8 cellular contexts compared by ENCODE assay signal in the genomic region with DNA sequence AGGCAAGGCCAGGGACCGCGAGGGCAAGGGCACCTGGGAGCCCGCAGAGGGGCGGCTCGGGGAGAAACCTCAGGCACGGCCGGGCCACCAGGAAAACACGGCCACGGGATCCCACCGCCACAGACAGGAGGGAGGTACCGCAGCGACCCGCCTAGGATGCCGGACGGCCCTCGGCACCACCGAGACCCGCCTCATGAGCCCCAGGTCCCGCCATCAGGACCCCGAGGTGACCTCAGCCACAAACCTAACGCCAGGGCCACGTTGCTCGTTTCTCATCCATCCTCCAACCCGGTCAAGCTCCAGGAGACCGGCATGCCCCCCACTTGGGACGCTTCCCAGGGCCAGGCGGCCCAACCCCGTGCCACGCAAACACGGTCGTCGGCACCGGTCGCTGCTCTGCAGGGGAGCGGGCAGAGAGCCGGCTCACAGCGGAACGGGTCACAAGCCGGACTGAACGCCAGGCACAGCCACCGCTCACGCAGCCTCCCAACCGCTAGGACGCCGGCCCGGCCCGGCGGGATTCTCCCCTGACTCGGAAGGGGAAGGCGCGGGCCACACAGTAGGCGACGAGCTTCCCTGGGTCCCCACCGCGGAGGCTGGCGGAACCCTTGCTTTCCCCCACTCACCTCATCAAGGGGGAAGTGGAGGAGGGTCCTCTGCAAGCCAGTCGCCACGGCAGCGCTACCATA.
DNase-seq lines count a peak whose midpoint lies in the region; ATAC-seq and TF ChIP-seq lines count a peak whose summit lies in the region.
"Not testable (repeated sequence)": the region's sequence is repeated elsewhere in the genome, so short reads cannot be mapped to it uniquely, and the experiment has no call there.

No MANE protein-coding gene starts in this region.

- not testable (repeated sequence) for H3K36me3 ChIP-seq in HUES48 (ENCODE audit: control insufficient read depth, insufficient read depth, low read length); heart right ventricle; rectal smooth muscle tissue (ENCODE audit: control insufficient read depth, insufficient read depth, low read length); thoracic aorta

- not testable (repeated sequence) for H3K27me3 ChIP-seq in HUES48 (ENCODE audit: control insufficient read depth, insufficient read depth, low read length); rectal smooth muscle tissue (ENCODE audit: control insufficient read depth, insufficient read depth, low read length); thoracic aorta (replicated peaks; ENCODE audit: insufficient read depth)
- H3K27me3 ChIP-seq in dorsolateral prefrontal cortex (peaks cover 0 to 35% (median 12%) of the 10 kb centered on the region in 45 donors), heart right ventricle (peaks cover 0 to 46% (median 40%) of the 10 kb centered on the region in 7 donors)

- DNase-seq in AG20443 (ENCODE audit: low spot score) (peak; percentile 9), dorsolateral prefrontal cortex (peak in 1 of 10 donors; percentile 8), left kidney (ENCODE audit: low read depth, low spot score) (peak; percentile 61)
- peak; percentile 57 for DNase-seq in activated effector memory CD4-positive, alpha-beta T cell treated with anti-CD3 and anti-CD28 coated beads, Interleukin-2, amount 50 U/mL, for 16 hours
- DNase-seq in heart right ventricle; thoracic aorta (ENCODE audit: low spot score): not testable (repeated sequence)

- H3K27ac ChIP-seq in HUES48 (ENCODE audit: low read depth, low read length); heart right ventricle; rectal smooth muscle tissue (ENCODE audit: low read depth, low read length); thoracic aorta: not testable (repeated sequence)
- H3K27ac ChIP-seq in dorsolateral prefrontal cortex = peak overlapping the region in 10 of 59 donors; percentile 2 to 39 (median 24)

- H3K4me3 ChIP-seq in HUES48 (ENCODE audit: low read depth, low read length) = peak overlapping the region; percentile 51
- peak overlapping the region in 58 of 59 donors; percentile 10 to 70 (median 53) for H3K4me3 ChIP-seq in dorsolateral prefrontal cortex
- peak overlapping the region in 7 of 10 donors; percentile 7 to 31 (median 24) for H3K4me3 ChIP-seq in heart right ventricle
- H3K4me3 ChIP-seq in rectal smooth muscle tissue (ENCODE audit: low read length) = peak overlapping the region; percentile 4
- H3K4me3 ChIP-seq in thoracic aorta = peak overlapping the region; percentile 35

- WGBS in heart right ventricle, 2 donors = 2 to 3% methylated on average over 59 of the region's 59 CpGs

- not testable (repeated sequence) for H3K9ac ChIP-seq in HUES48 (ENCODE audit: low read depth, low read length); rectal smooth muscle tissue (ENCODE audit: low read length)

- not testable (repeated sequence) for H3K4me1 ChIP-seq in HUES48 (ENCODE audit: control insufficient read depth, insufficient read depth, low read length); heart right ventricle; rectal smooth muscle tissue (ENCODE audit: control insufficient read depth, insufficient read depth, low read length); thoracic aorta (ENCODE audit: control insufficient read depth in 1 of 2, low read depth in 2 of 2)

- ATAC-seq in heart right ventricle; thoracic aorta (ENCODE audit: insufficient number of reproducible peaks, low FRiP score, low read depth): not testable (repeated sequence)

- TF ChIP-seq CTCF in dorsolateral prefrontal cortex (IDR thresholded peaks at IDR 0.05 in 54 of 56, conservative IDR thresholded peaks at IDR 0.05 in 2 of 56; ENCODE audit: low read depth in 1 of 56, partially characterized antibody in 56 of 56); heart right ventricle (IDR thresholded peaks at IDR 0.05); thoracic aorta (IDR thresholded peaks at IDR 0.05): not testable (repeated sequence)

- intact Hi-C loops in dorsolateral prefrontal cortex (cut with DNase I); heart right ventricle (cut with DNase I): not testable (repeated sequence)

- not testable (repeated sequence) for H3K9me3 ChIP-seq in HUES48 (ENCODE audit: control insufficient read depth, insufficient read depth, low read length); heart right ventricle; thoracic aorta
